ENCODE assay signal across 9 cellular contexts in the genomic region with DNA sequence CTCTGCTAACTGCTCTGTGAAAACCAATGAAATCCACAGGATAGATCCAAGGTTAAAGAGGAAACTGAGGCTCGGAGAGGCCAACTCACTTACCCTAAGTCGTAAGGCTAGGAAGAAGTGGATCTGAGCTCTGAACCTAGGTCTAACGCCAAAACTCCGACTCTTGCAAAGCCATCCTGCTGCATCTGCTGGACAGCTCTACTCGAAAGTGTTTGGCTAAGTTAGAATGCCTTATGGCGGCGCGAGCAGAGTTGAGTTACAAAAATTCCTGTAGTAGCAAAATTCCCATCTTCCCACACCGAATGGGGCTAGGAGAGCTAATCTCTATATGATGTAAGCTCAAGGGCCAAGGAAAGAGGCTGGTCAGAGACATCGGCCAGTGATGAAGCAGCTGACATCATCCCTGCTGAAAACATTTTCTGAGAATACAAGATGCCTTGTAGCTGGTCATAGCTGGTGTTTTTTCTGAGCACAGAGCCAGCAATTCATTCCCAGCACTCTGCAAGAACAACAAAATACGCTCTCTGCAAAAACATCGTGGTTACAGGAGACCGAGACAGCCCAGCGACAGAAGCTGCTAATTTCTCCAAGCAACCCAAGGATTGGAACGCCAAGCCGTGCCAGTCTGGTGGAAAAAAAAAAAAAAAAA. TPM values are rescaled to one million over a fixed set of nuclear protein-coding genes. Genes with fewer than 3 reads are reported as not detected.
DNase-seq lines count a peak whose midpoint lies in the region; ATAC-seq and TF ChIP-seq lines count a peak whose summit lies in the region.
"Had no signal": no experiment of that assay in that cellular context is flagged by ENCODE, and none has a peak within 500 bp of the region (broad histone marks: within the 10 kb centered on the region; RNA-seq: fewer than 3 reads in every experiment).

No MANE protein-coding gene starts in this region.

- H3K9ac ChIP-seq in H9 (ENCODE audit: extremely low read depth, insufficient read length, low read length) = no peak overlapping the region

- no peaks in the 10 kb centered on the region for H3K27me3 ChIP-seq in H9 (ENCODE audit: insufficient read depth, low read length)

- no CpG with 5 or more reads among the region's 16 CpGs for WGBS in H9 (ENCODE audit: extremely low coverage, insufficient read length, low lambda C conversion rate)

- H2BK120ac ChIP-seq in H9 (ENCODE audit: low read depth, low read length, poor library complexity, severe bottlenecking) = no peak overlapping the region

- H2BK12ac ChIP-seq in H9 (ENCODE audit: insufficient read length, low read depth, low read length) = no peak overlapping the region

- H3K18ac ChIP-seq in H9 (ENCODE audit: insufficient read length, low read depth, low read length) = no peak overlapping the region

- H2AK5ac ChIP-seq in H9 (ENCODE audit: insufficient read length, low read length) = no peak overlapping the region

- H2AFZ ChIP-seq in H9 (ENCODE audit: low read length) = no peak overlapping the region

- no peaks in the 10 kb centered on the region; a peak in 1 of 5 replicates for H3K9me3 Mint-ChIP-seq in H9

- no peak overlapping the region for H2BK20ac ChIP-seq in H9 (ENCODE audit: low read depth, low read length, poor library complexity, severe bottlenecking)

- no peak overlapping the region for H3K4ac ChIP-seq in H9 (ENCODE audit: low read depth, low read length)

- POLR2A ChIA-PET in GM10248 (lab: Yijun Ruan, JAX) = interaction anchor here (0.7 kb wide), 1 partner anchor 564 kb away, joined by 3 read pairs; no protein-coding TSS in a partner anchor

- no peak overlapping the region for H3K14ac ChIP-seq in H9 (ENCODE audit: insufficient read depth, low read length)

- H2BK5ac ChIP-seq in H9 (ENCODE audit: insufficient read length, low read length) = no peak overlapping the region

- H3K9me3 ChIP-seq in H9 (ENCODE audit: control insufficient read depth, low read depth, low read length) = no peaks in the 10 kb centered on the region
- no peaks in the 10 kb centered on the region for H3K9me3 ChIP-seq in T-helper 17 cell (ENCODE audit: control insufficient read depth, low read length, poor library complexity, severe bottlenecking)

- no peak overlapping the region for H3K56ac ChIP-seq in H9 (ENCODE audit: insufficient read length, low read depth, low read length)

- peak overlapping the region; percentile 97 to 99 for H3K4me3 Mint-ChIP-seq in H9
- H3K4me3 Mint-ChIP-seq in T-helper 17 cell = peak overlapping the region; percentile 9

- H4K91ac ChIP-seq in H9 (ENCODE audit: insufficient read length, low read depth, low read length) = no peak overlapping the region

- no peak overlapping the region for H3T11ph ChIP-seq in H9 (ENCODE audit: low read length)

- H3K79me2 ChIP-seq in H9 (ENCODE audit: insufficient read depth, low read length) = peaks cover 18% of the 10 kb centered on the region; the same call in 1 of the 2 replicates

- CTCF ChIA-PET in GM10248 (lab: Yijun Ruan, JAX) = interaction anchor here (0.9 to 4.6 kb wide), 15 partner anchors 9 to 372 kb away, joined by 3 to 17 read pairs (median 4); no protein-coding TSS in a partner anchor

- H3K27ac ChIP-seq in H9 (ENCODE audit: insufficient read length, low read depth, low read length) = no peak overlapping the region

- H3K36me3 Mint-ChIP-seq in H9 (ENCODE audit: insufficient read depth in 1 of 3, low read depth in 3 of 3) (peaks cover 0 to 6% (median 3%) of the 10 kb centered on the region in 3 experiments; a peak in 4 of 7 replicates), T-helper 17 cell (ENCODE audit: low read depth) (peaks cover 2% of the 10 kb centered on the region)

- H3K27me3 Mint-ChIP-seq in H9 (ENCODE audit: low read depth) = no peaks in the 10 kb centered on the region; the same call in 1 of the 2 replicates
- H3K27me3 Mint-ChIP-seq in T-helper 17 cell = no peaks in the 10 kb centered on the region

- no peaks in the 10 kb centered on the region for H4K20me1 ChIP-seq in H9 (ENCODE audit: control insufficient read depth, insufficient read depth, insufficient read length)

- H4K8ac ChIP-seq in H9 (replicated peaks; ENCODE audit: insufficient read length, low read depth, low read length) = no peak overlapping the region

- no peak overlapping the region for H2BK15ac ChIP-seq in H9 (ENCODE audit: low read depth, low read length)

- H3K4me3 ChIP-seq in fibroblast of pulmonary artery (replicated peaks; ENCODE audit: low read depth, low read length) = peak overlapping the region; percentile 92

- H3K4me1 Mint-ChIP-seq in H9 (peaks cover 16 to 20% of the 10 kb centered on the region in 2 experiments), T-helper 17 cell (peaks cover 24% of the 10 kb centered on the region)

- ATAC-seq in T-helper 17 cell (no peak), HG03565 (IDR thresholded peaks at IDR 0.05; ENCODE audit: unreplicated experiment) (no peak)

- H4K5ac ChIP-seq in H9 (ENCODE audit: insufficient read length, low read depth, low read length) = no peak overlapping the region

- peaks cover 10% of the 10 kb centered on the region for H3K23me2 ChIP-seq in H9 (ENCODE audit: insufficient read length, low read depth, low read length, poor library complexity, severe bottlenecking)

- TF ChIP-seq CTCF in H9 (conservative IDR thresholded peaks at IDR 0.05) = no peak
- no peak for TF ChIP-seq CTCF in fibroblast of pulmonary artery (IDR thresholded peaks at IDR 0.05; ENCODE audit: low read length, missing control alignments)
- TF ChIP-seq CTCF in GM10248 (IDR thresholded peaks at IDR 0.05; ENCODE audit: control extremely low read depth, extremely low read depth, low read depth, missing control alignments) = no peak

- H3K4me2 ChIP-seq in H9 (ENCODE audit: insufficient read depth, insufficient read length, low read length) = no peak overlapping the region

- peaks cover 9% of the 10 kb centered on the region for H3K79me1 ChIP-seq in H9 (ENCODE audit: insufficient read depth, low read depth, low read length, poor library complexity, severe bottlenecking)

- DNase-seq in H9 = no peak
- no peak for DNase-seq in T-helper 17 cell
- DNase-seq in fibroblast of pulmonary artery (ENCODE audit: low read depth) = no peak
- DNase-seq in putamen (ENCODE audit: low spot score) = peak; percentile 77
- no peak for DNase-seq in GM10248 (ENCODE audit: extremely low spot score)
- DNase-seq in ACHN = no peak
- no peak for DNase-seq in DMS153 treated with DMSO at 0.1 percent for 48 hours (lab: John Stamatoyannopoulos, UW; ENCODE audit: unreplicated experiment)
- DNase-seq: stimulated activated CD4-positive, alpha-beta T cell treated with anti-CD3 and anti-CD28 coated beads, Interleukin-1b, Interleukin-23, amount 100 ng/mL, for 48 hours had no signal

- H3K23ac ChIP-seq in H9 (ENCODE audit: insufficient read length, low read depth, low read length) = no peak overlapping the region

- no peak overlapping the region for H3K27ac Mint-ChIP-seq in H9
- peak overlapping the region; percentile 99 for H3K27ac Mint-ChIP-seq in T-helper 17 cell

- in situ Hi-C loops in ACHN (cut with HindIII; ENCODE audit: low pct_ligation_motif_present, low pct_unique_long_range_greater_than_20kb, low sequenced_read_pairs) = no loop called here

- H3K4me1 ChIP-seq in H9 (ENCODE audit: insufficient read depth, low read length) = peaks cover 2% of the 10 kb centered on the region; the same call in 1 of the 2 replicates

RNA-seq across cellular contexts. Expression of a gene that starts 1.8 kb away (rescaled TPM):
- total RNA-seq in H9 (2021) (9.6 and 9.8 TPM in 2 replicates), T-helper 17 cell (10 to 100 TPM; 23.5 to 24.9 TPM)

RNA-seq across cellular contexts. Expression of a gene that starts 22.7 kb away (rescaled TPM):
- total RNA-seq in H9 (2021) (73.4 and 75.5 TPM in 2 replicates), T-helper 17 cell (100 to 1,000 TPM; 104 to 111 TPM)
